ENCODE assay signal across 8 cellular contexts in genomic region chr19:45153339-45154063, GRCh38. TPM values are rescaled to one million over a fixed set of nuclear protein-coding genes. Genes with fewer than 3 reads are reported as not detected.
DNase-seq lines count a peak whose midpoint lies in the region; ATAC-seq, FAIRE-seq and TF ChIP-seq lines count a peak whose summit lies in the region.

No MANE protein-coding gene starts in this region.

- H3K9me3 ChIP-seq in kidney (ENCODE audit: control insufficient read depth in 1 of 2, low read length in 2 of 2), result no peaks in the 10 kb centered on the region

- no peak for FAIRE-seq in kidney (lab: Jason Lieb, UNC)

- ATAC-seq in HG03175 (IDR thresholded peaks at IDR 0.05; ENCODE audit: unreplicated experiment) (no peak), HG02798 (IDR thresholded peaks at IDR 0.05; ENCODE audit: poor library complexity, unreplicated experiment) (no peak)

- H3K27ac ChIP-seq in caudate nucleus (ENCODE audit: low read depth, low read length) (no peak overlapping the region), kidney (ENCODE audit: low read depth in 2 of 2, low read length in 2 of 2) (no peak overlapping the region)

- peak; percentile 50 for DNase-seq in EL
- peak; percentile 7 for DNase-seq in T follicular helper cell (ENCODE audit: low read depth)
- DNase-seq in caudate nucleus (lab: John Stamatoyannopoulos, UW), result peak in 44 of 61 donors; percentile 14 to 74 (median 42)
- peak; percentile 75 for DNase-seq in kidney
- peak; percentile 49 for DNase-seq in stimulated activated CD4-positive, alpha-beta T cell treated with anti-CD3 and anti-CD28 coated beads, Interleukin-2, amount 100 ng/mL, for 4 hours (ENCODE audit: low read depth)
- no peak for DNase-seq in NCI-H1048 (lab: John Stamatoyannopoulos, UW)

- peaks cover 0 to 18% of the 10 kb centered on the region in 2 donors for H3K4me1 ChIP-seq in kidney (ENCODE audit: control insufficient read depth in 1 of 2, insufficient read depth in 1 of 2, low read depth in 1 of 2, low read length in 2 of 2)

- TF ChIP-seq CTCF in kidney (IDR thresholded peaks at IDR 0.05; ENCODE audit: borderline replicate concordance, extremely low read depth, insufficient read depth), result no peak

- H3K9ac ChIP-seq in kidney (ENCODE audit: low read length in 2 of 2), result no peak overlapping the region

- intact Hi-C loops in kidney (cut with DNase I), result no loop called here

- H3K4me3 ChIP-seq in kidney (ENCODE audit: low read length in 2 of 2), result no peak overlapping the region

- no peaks in the 10 kb centered on the region for H3K36me3 ChIP-seq in kidney (ENCODE audit: control insufficient read depth in 1 of 2, insufficient read depth in 2 of 2, low read length in 2 of 2)

RNA-seq across cellular contexts. Expression of gene NKPD1, which starts 7.3 kb away (rescaled TPM):
- total RNA-seq in kidney, result 0.09 TPM
- polyA plus RNA-seq in kidney (ENCODE audit: insufficient read depth, low read depth, low replicate concordance), result not detected

RNA-seq across cellular contexts. Expression of gene TRAPPC6A, which starts 24.5 kb away (rescaled TPM):
- 37.2 TPM for total RNA-seq in kidney
- 123 TPM for polyA plus RNA-seq in kidney (ENCODE audit: insufficient read depth, low read depth, low replicate concordance)

RNA-seq across cellular contexts. Expression of gene BLOC1S3, which starts 25.1 kb away (rescaled TPM):
- 13.2 TPM for total RNA-seq in kidney
- polyA plus RNA-seq in kidney (ENCODE audit: insufficient read depth, low read depth, low replicate concordance), result 5.2 TPM
